Comparison of ENCODE assay signal across 14 cellular contexts in genomic region chr14:50087350-50088116, GRCh38. TPM values are rescaled to one million over a fixed set of nuclear protein-coding genes. Genes with fewer than 3 reads are reported as not detected.
A peak's percentile ranks its signal among the peaks of the same experiment; 100 is the strongest.
DNase-seq lines count a peak whose midpoint lies in the region; ATAC-seq and TF ChIP-seq lines count a peak whose summit lies in the region.
"Had no signal": no experiment of that assay in that cellular context is flagged by ENCODE, and none has a peak within 500 bp of the region (broad histone marks: within the 10 kb centered on the region; RNA-seq: fewer than 3 reads in every experiment).

No MANE protein-coding gene starts in this region.

- no peaks in the 10 kb centered on the region for H3K27me3 Mint-ChIP-seq in activated CD4-positive, alpha-beta T cell treated with anti-CD3 and anti-CD28 coated beads, Interleukin-2, amount 10 ng/mL, durations not matched to agents 7 days and 5 days
- H3K27me3 Mint-ChIP-seq in activated T-helper 1 cell treated with anti-CD3 and anti-CD28 coated beads, Interleukin-12 subunit alpha, Interleukin-12 subunit beta, Interleukin-2, Interleukin-4 antibody, amounts not matched to agents 30 ng/mL and 10 ng/mL and 1 ng/mL, durations not matched to agents 14 hours and 24 hours and 36 hours (ENCODE audit: insufficient read depth), result no peaks in the 10 kb centered on the region
- no peaks in the 10 kb centered on the region for H3K27me3 Mint-ChIP-seq in natural killer cell treated with Interleukin-12 subunit alpha and Interleukin-12 subunit beta and Interleukin-15 and Interleukin-18, amount 100 ng/mL, for 72 hours

- no peak for ATAC-seq in natural killer cell treated with Interleukin-12 subunit alpha and Interleukin-12 subunit beta and Interleukin-15 and Interleukin-18, amount 100 ng/mL, for 72 hours
- no peak for ATAC-seq in GM19455 (IDR thresholded peaks at IDR 0.05; ENCODE audit: unreplicated experiment)
- ATAC-seq in omental fat pad (ENCODE audit: low FRiP score), result no peak
- ATAC-seq: foreskin keratinocyte, upper lobe of right lung had no signal

- peaks cover 89% of the 10 kb centered on the region for H3K4me1 Mint-ChIP-seq in activated CD4-positive, alpha-beta T cell treated with anti-CD3 and anti-CD28 coated beads, Interleukin-2, amount 10 ng/mL, durations not matched to agents 7 days and 5 days
- H3K4me1 Mint-ChIP-seq in activated T-helper 1 cell treated with anti-CD3 and anti-CD28 coated beads, Interleukin-12 subunit alpha, Interleukin-12 subunit beta, Interleukin-2, Interleukin-4 antibody, amounts not matched to agents 30 ng/mL and 10 ng/mL and 1 ng/mL, durations not matched to agents 14 hours and 24 hours and 36 hours (ENCODE audit: low read depth), result peaks cover 80% of the 10 kb centered on the region
- peaks cover 54 to 72% of the 10 kb centered on the region in 2 donors for H3K4me1 Mint-ChIP-seq in natural killer cell treated with Interleukin-12 subunit alpha and Interleukin-12 subunit beta and Interleukin-15 and Interleukin-18, amount 100 ng/mL, for 72 hours (ENCODE audit: low read depth in 2 of 2)

- no peaks in the 10 kb centered on the region for H3K27me3 ChIP-seq in KMS-11 (ENCODE audit: insufficient read depth, low read depth)
- H3K27me3 ChIP-seq: ascending aorta, foreskin keratinocyte, upper lobe of right lung had no signal

- DNase-seq in activated CD4-positive, alpha-beta T cell treated with anti-CD3 and anti-CD28 coated beads, Interleukin-2, amount 10 ng/mL, durations not matched to agents 7 days and 5 days, result no peak
- DNase-seq in activated CD4-positive, alpha-beta T cell treated with anti-CD3 and anti-CD28 coated beads for 1 hour, result no peak
- DNase-seq in activated T-helper 1 cell treated with anti-CD3 and anti-CD28 coated beads, Interleukin-12 subunit alpha, Interleukin-12 subunit beta, Interleukin-2, Interleukin-4 antibody, amounts not matched to agents 30 ng/mL and 10 ng/mL and 1 ng/mL, durations not matched to agents 14 hours and 24 hours and 36 hours (ENCODE audit: low spot score), result no peak
- DNase-seq in natural killer cell treated with Interleukin-12 subunit alpha and Interleukin-12 subunit beta and Interleukin-15 and Interleukin-18, amount 100 ng/mL, for 72 hours (ENCODE audit: low spot score), result no peak
- DNase-seq in ureter (ENCODE audit: low spot score) (no peak), omental fat pad (ENCODE audit: low spot score) (no peak)
- DNase-seq: activated CD4-positive, alpha-beta T cell treated with anti-CD3 and anti-CD28 coated beads, Interleukin-2, amount 50 U/mL, for 48 hours; foreskin keratinocyte; GOT3; upper lobe of right lung had no signal

- no peaks in the 10 kb centered on the region for H3K79me2 ChIP-seq in KMS-11 (ENCODE audit: insufficient read depth, low read depth)

- H3K4me3 Mint-ChIP-seq in activated CD4-positive, alpha-beta T cell treated with anti-CD3 and anti-CD28 coated beads, Interleukin-2, amount 10 ng/mL, durations not matched to agents 7 days and 5 days, result peak overlapping the region; percentile 60
- peak overlapping the region; percentile 41 for H3K4me3 Mint-ChIP-seq in activated T-helper 1 cell treated with anti-CD3 and anti-CD28 coated beads, Interleukin-12 subunit alpha, Interleukin-12 subunit beta, Interleukin-2, Interleukin-4 antibody, amounts not matched to agents 30 ng/mL and 10 ng/mL and 1 ng/mL, durations not matched to agents 14 hours and 24 hours and 36 hours
- H3K4me3 Mint-ChIP-seq in natural killer cell treated with Interleukin-12 subunit alpha and Interleukin-12 subunit beta and Interleukin-15 and Interleukin-18, amount 100 ng/mL, for 72 hours, result peak overlapping the region; percentile 72

- no peak overlapping the region for H2AFZ ChIP-seq in KMS-11 (ENCODE audit: low read depth)

- H3K4me1 ChIP-seq in KMS-11 (ENCODE audit: low read depth, poor library complexity, severe bottlenecking), result peaks cover 67% of the 10 kb centered on the region
- H3K4me1 ChIP-seq: ascending aorta, prostate gland had no signal

- no peak overlapping the region for H3K4me3 ChIP-seq in KMS-11 (IDR thresholded peaks at IDR 0.05; ENCODE audit: insufficient read depth, low read depth, low read length)
- H3K4me3 ChIP-seq: ascending aorta, prostate gland, upper lobe of right lung had no signal

- H3K4me2 ChIP-seq in KMS-11, result peak overlapping the region; percentile 61

- peak overlapping the region; percentile 94 for H3K27ac Mint-ChIP-seq in activated CD4-positive, alpha-beta T cell treated with anti-CD3 and anti-CD28 coated beads, Interleukin-2, amount 10 ng/mL, durations not matched to agents 7 days and 5 days
- peak overlapping the region; percentile 78 for H3K27ac Mint-ChIP-seq in activated T-helper 1 cell treated with anti-CD3 and anti-CD28 coated beads, Interleukin-12 subunit alpha, Interleukin-12 subunit beta, Interleukin-2, Interleukin-4 antibody, amounts not matched to agents 30 ng/mL and 10 ng/mL and 1 ng/mL, durations not matched to agents 14 hours and 24 hours and 36 hours
- H3K27ac Mint-ChIP-seq in natural killer cell treated with Interleukin-12 subunit alpha and Interleukin-12 subunit beta and Interleukin-15 and Interleukin-18, amount 100 ng/mL, for 72 hours, result peak overlapping the region; percentile 88 to 92

- CTCF ChIA-PET in activated CD4-positive, alpha-beta T cell treated with anti-CD3 and anti-CD28 coated beads, Interleukin-2, amount 10 ng/mL, durations not matched to agents 7 days and 5 days (lab: Charles Lee), result interaction anchor here (0.6 to 2.2 kb wide), 16 partner anchors 9 to 1741 kb away, joined by 3 to 11 read pairs (median 3); partner anchors contain the start of genes NEMF and VCPKMT

- peak overlapping the region; percentile 45 for H3K27ac ChIP-seq in KMS-11
- H3K27ac ChIP-seq: ascending aorta, foreskin keratinocyte, prostate gland, upper lobe of right lung had no signal

- H3K36me3 Mint-ChIP-seq in activated CD4-positive, alpha-beta T cell treated with anti-CD3 and anti-CD28 coated beads, Interleukin-2, amount 10 ng/mL, durations not matched to agents 7 days and 5 days (ENCODE audit: low read depth), result peaks cover 54% of the 10 kb centered on the region
- H3K36me3 Mint-ChIP-seq in activated T-helper 1 cell treated with anti-CD3 and anti-CD28 coated beads, Interleukin-12 subunit alpha, Interleukin-12 subunit beta, Interleukin-2, Interleukin-4 antibody, amounts not matched to agents 30 ng/mL and 10 ng/mL and 1 ng/mL, durations not matched to agents 14 hours and 24 hours and 36 hours (ENCODE audit: low read depth), result peaks cover 15% of the 10 kb centered on the region
- H3K36me3 Mint-ChIP-seq in natural killer cell treated with Interleukin-12 subunit alpha and Interleukin-12 subunit beta and Interleukin-15 and Interleukin-18, amount 100 ng/mL, for 72 hours, result peaks cover 4% of the 10 kb centered on the region

- intact Hi-C loops in activated T-helper 1 cell treated with anti-CD3 and anti-CD28 coated beads, Interleukin-12 subunit alpha, Interleukin-12 subunit beta, Interleukin-2, Interleukin-4 antibody, amounts not matched to agents 30 ng/mL and 10 ng/mL and 1 ng/mL, durations not matched to agents 14 hours and 24 hours and 36 hours (cut with micrococcal nuclease), result loop anchor here (1.0 kb wide), 2 partner anchors 9 to 49 kb away; no protein-coding TSS in a partner anchor

- no peak overlapping the region for H3K9ac ChIP-seq in KMS-11

- no peaks in the 10 kb centered on the region for H4K20me1 ChIP-seq in KMS-11 (ENCODE audit: insufficient read depth)

- no peak for TF ChIP-seq CTCF in KMS-11 (conservative IDR thresholded peaks at IDR 0.05; ENCODE audit: low read depth, low read length)
- TF ChIP-seq CTCF in omental fat pad (IDR thresholded peaks at IDR 0.05), result no peak

- H3K36me3 ChIP-seq in KMS-11 (ENCODE audit: insufficient read depth), result no peaks in the 10 kb centered on the region
- H3K36me3 ChIP-seq: ascending aorta, prostate gland, upper lobe of right lung had no signal

- H3K9me3 Mint-ChIP-seq in activated CD4-positive, alpha-beta T cell treated with anti-CD3 and anti-CD28 coated beads, Interleukin-2, amount 10 ng/mL, durations not matched to agents 7 days and 5 days, result no peaks in the 10 kb centered on the region
- no peaks in the 10 kb centered on the region for H3K9me3 Mint-ChIP-seq in activated T-helper 1 cell treated with anti-CD3 and anti-CD28 coated beads, Interleukin-12 subunit alpha, Interleukin-12 subunit beta, Interleukin-2, Interleukin-4 antibody, amounts not matched to agents 30 ng/mL and 10 ng/mL and 1 ng/mL, durations not matched to agents 14 hours and 24 hours and 36 hours
- no peaks in the 10 kb centered on the region for H3K9me3 Mint-ChIP-seq in natural killer cell treated with Interleukin-12 subunit alpha and Interleukin-12 subunit beta and Interleukin-15 and Interleukin-18, amount 100 ng/mL, for 72 hours

- POLR2A ChIA-PET in activated CD4-positive, alpha-beta T cell treated with anti-CD3 and anti-CD28 coated beads, Interleukin-2, amount 10 ng/mL, durations not matched to agents 7 days and 5 days (lab: Charles Lee), result interaction anchor here (0.6 kb wide), 1 partner anchor 117 kb away, joined by 5 read pairs; no protein-coding TSS in a partner anchor

RNA-seq across cellular contexts. Expression of gene VCPKMT, which starts 28.8 kb away (rescaled TPM):
- 10 to 100 TPM in 1 of 2 experiments, 1 to 10 TPM in 1; 9.8 to 11.3 TPM for total RNA-seq in activated CD4-positive, alpha-beta T cell treated with anti-CD3 and anti-CD28 coated beads, Interleukin-2, amount 10 ng/mL, durations not matched to agents 7 days and 5 days
- 12.3 and 15.2 TPM in 2 replicates for total RNA-seq in activated T-helper 1 cell treated with anti-CD3 and anti-CD28 coated beads, Interleukin-12 subunit alpha, Interleukin-12 subunit beta, Interleukin-2, Interleukin-4 antibody, amounts not matched to agents 30 ng/mL and 10 ng/mL and 1 ng/mL, durations not matched to agents 14 hours and 24 hours and 36 hours
- 10 to 100 TPM; 14.0 to 24.6 TPM for total RNA-seq in natural killer cell treated with Interleukin-12 subunit alpha and Interleukin-12 subunit beta and Interleukin-15 and Interleukin-18, amount 100 ng/mL, for 72 hours
- total RNA-seq in ureter (6.4 TPM), omental fat pad (1 to 10 TPM; 3.9 to 9.9 (median 7.7) TPM)
- total RNA-seq: ascending aorta had no signal
